Comparison of ENCODE assay signal across 9 cellular contexts in the genomic region with DNA sequence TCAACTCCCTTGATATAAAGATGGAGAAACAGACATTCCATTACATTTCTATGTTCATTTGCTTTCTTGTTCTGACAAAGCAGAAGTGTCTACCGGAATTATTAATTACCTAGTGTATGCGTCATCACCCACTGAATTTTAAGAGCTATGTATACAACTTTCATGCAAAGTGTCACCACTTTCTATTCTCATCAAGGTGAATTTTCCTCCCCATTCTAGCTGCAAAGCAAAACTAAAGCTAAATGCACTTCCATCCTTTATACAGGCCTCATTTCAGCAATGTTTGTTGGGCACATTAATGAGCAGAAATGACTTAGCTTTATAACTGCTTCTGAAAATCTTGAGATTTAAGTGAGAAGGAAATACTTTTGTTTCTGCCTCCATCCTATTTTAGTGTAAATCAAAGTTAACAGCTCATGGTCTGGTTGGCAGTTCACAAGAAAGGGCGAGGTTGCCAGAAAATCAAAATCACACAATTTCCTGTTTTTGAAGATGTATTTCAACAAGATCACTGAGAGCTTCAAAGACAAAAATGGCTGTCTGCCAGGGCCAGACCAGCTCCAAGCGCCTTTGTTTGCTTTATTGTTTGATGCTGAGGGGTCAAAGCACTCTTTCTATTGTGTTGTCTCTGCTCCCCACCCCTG. TPM values are rescaled to one million over a fixed set of nuclear protein-coding genes. Genes with fewer than 3 reads are reported as not detected.
DNase-seq lines count a peak whose midpoint lies in the region; ATAC-seq, FAIRE-seq and TF ChIP-seq lines count a peak whose summit lies in the region.
"Had no signal": no experiment of that assay in that cellular context is flagged by ENCODE, and none has a peak within 500 bp of the region (broad histone marks: within the 10 kb centered on the region; RNA-seq: fewer than 3 reads in every experiment).

No MANE protein-coding gene starts in this region.

- H3K4me3 Mint-ChIP-seq in GM23338: no peak overlapping the region

- no peaks in the 10 kb centered on the region for H3K36me3 ChIP-seq in OCI-LY3 (replicated peaks; ENCODE audit: low read depth, low read length)
- H3K36me3 ChIP-seq in fibroblast of lung (ENCODE audit: control insufficient read depth, insufficient read depth, low read length): no peaks in the 10 kb centered on the region
- H3K36me3 ChIP-seq in GM23338 (ENCODE audit: insufficient read depth): no peaks in the 10 kb centered on the region
- H3K36me3 ChIP-seq in kidney (ENCODE audit: control insufficient read depth in 1 of 2, insufficient read depth in 2 of 2, low read length in 2 of 2): no peaks in the 10 kb centered on the region
- no peaks in the 10 kb centered on the region for H3K36me3 ChIP-seq in aorta (ENCODE audit: control insufficient read depth in 1 of 2, insufficient read depth in 2 of 2, low read length in 1 of 2)

- peak; percentile 39 for DNase-seq in GM12864 (ENCODE audit: low read depth)
- DNase-seq in fibroblast of lung (ENCODE audit: low read depth in 2 of 2): peak; percentile 29 to 66
- DNase-seq in GM23338 (ENCODE audit: low spot score): no peak
- DNase-seq in NCI-H524 (lab: John Stamatoyannopoulos, UW): no peak
- DNase-seq in kidney: no peak
- no peak for DNase-seq in aorta

- no peak overlapping the region for H3K4me3 ChIP-seq in GM12864 (ENCODE audit: low read depth, low read length)
- no peak overlapping the region for H3K4me3 ChIP-seq in OCI-LY3 (ENCODE audit: low read length)
- H3K4me3 ChIP-seq in fibroblast of lung (replicated peaks in 1 of 4; ENCODE audit: control extremely low read depth in 1 of 4, insufficient read depth in 1 of 4, low read depth in 3 of 4, low read length in 4 of 4): no peak overlapping the region
- no peak overlapping the region for H3K4me3 ChIP-seq in GM23338
- no peak overlapping the region for H3K4me3 ChIP-seq in kidney (ENCODE audit: low read length in 2 of 2)
- H3K4me3 ChIP-seq in aorta (ENCODE audit: low read length in 2 of 2): no peak overlapping the region

- no peaks in the 10 kb centered on the region for H3F3A ChIP-seq in GM23338 (replicated peaks; ENCODE audit: low read depth)

- ATAC-seq in GM21390 (IDR thresholded peaks at IDR 0.05; ENCODE audit: unreplicated experiment) (peak; percentile 82), GM23338 (no peak), aorta (ENCODE audit: low FRiP score) (no peak)

- H3K4me2 ChIP-seq in OCI-LY3 (ENCODE audit: low read length) (peak overlapping the region; percentile 41), fibroblast of lung (ENCODE audit: extremely low read depth, insufficient read depth, low read length) (no peak overlapping the region), GM23338 (no peak overlapping the region)

- no peaks in the 10 kb centered on the region for H3K4me1 Mint-ChIP-seq in GM23338

- 0 out of 2 replicates have a peak overlapping the region, but pooled peaks have one; percentile 3 for H2AFZ ChIP-seq in OCI-LY3 (ENCODE audit: low read depth, low read length)
- H2AFZ ChIP-seq in fibroblast of lung (ENCODE audit: low read length): no peak overlapping the region
- no peak overlapping the region for H2AFZ ChIP-seq in GM23338

- TF ChIP-seq CTCF in GM12864 (IDR thresholded peaks at IDR 0.05; ENCODE audit: low read depth, low read length, missing control alignments) (no peak), OCI-LY3 (IDR thresholded peaks at IDR 0.05; ENCODE audit: low read depth, low read length) (no peak), fibroblast of lung (conservative IDR thresholded peaks at IDR 0.05 in 1 of 2, IDR thresholded peaks at IDR 0.05 in 1 of 2; ENCODE audit: low read depth in 1 of 2, low read length in 2 of 2) (no peak), GM23338 (conservative IDR thresholded peaks at IDR 0.05; ENCODE audit: low read depth in 2 of 2) (no peak), kidney (IDR thresholded peaks at IDR 0.05; ENCODE audit: borderline replicate concordance, extremely low read depth, insufficient read depth) (no peak)

- peaks cover 40% of the 10 kb centered on the region for H3K4me1 ChIP-seq in OCI-LY3 (ENCODE audit: low read length)
- H3K4me1 ChIP-seq in fibroblast of lung (ENCODE audit: control insufficient read depth, extremely low read depth, insufficient read depth, low read length): peaks cover 2% of the 10 kb centered on the region
- no peaks in the 10 kb centered on the region for H3K4me1 ChIP-seq in GM23338 (ENCODE audit: insufficient read depth)
- H3K4me1 ChIP-seq in kidney (ENCODE audit: control insufficient read depth in 1 of 2, insufficient read depth in 1 of 2, low read depth in 1 of 2, low read length in 2 of 2): peaks cover 2 to 8% of the 10 kb centered on the region in 2 donors
- H3K4me1 ChIP-seq in aorta (ENCODE audit: control insufficient read depth in 1 of 2, insufficient read depth in 2 of 2, low read length in 2 of 2): no peaks in the 10 kb centered on the region

- no peaks in the 10 kb centered on the region for H3K27me3 ChIP-seq in OCI-LY3 (ENCODE audit: low read depth, low read length)
- H3K27me3 ChIP-seq in fibroblast of lung (ENCODE audit: control insufficient read depth, insufficient read depth, low read length): no peaks in the 10 kb centered on the region
- no peaks in the 10 kb centered on the region for H3K27me3 ChIP-seq in GM23338 (ENCODE audit: insufficient read depth)
- no peaks in the 10 kb centered on the region for H3K27me3 ChIP-seq in aorta (ENCODE audit: control insufficient read depth in 1 of 2, insufficient read depth in 2 of 2, low read length in 1 of 2)

- H4K20me1 ChIP-seq in OCI-LY3 (ENCODE audit: insufficient read depth, low read length): no peaks in the 10 kb centered on the region
- no peaks in the 10 kb centered on the region for H4K20me1 ChIP-seq in fibroblast of lung (ENCODE audit: control insufficient read depth, extremely low read depth, insufficient read depth, low read length)
- no peaks in the 10 kb centered on the region for H4K20me1 ChIP-seq in GM23338 (replicated peaks; ENCODE audit: insufficient read depth)

- no peaks in the 10 kb centered on the region for H3K79me2 ChIP-seq in OCI-LY3 (ENCODE audit: low read length)
- no peaks in the 10 kb centered on the region for H3K79me2 ChIP-seq in fibroblast of lung (ENCODE audit: control insufficient read depth, insufficient read depth, low read length)
- H3K79me2 ChIP-seq in GM23338 (replicated peaks; ENCODE audit: insufficient read depth): no peaks in the 10 kb centered on the region

- intact Hi-C loops in kidney (cut with DNase I): no loop called here
- intact Hi-C loops in aorta (cut with DNase I): no loop called here

- H3K9me3 ChIP-seq in OCI-LY3 (ENCODE audit: insufficient read depth, low read length): no peaks in the 10 kb centered on the region
- no peaks in the 10 kb centered on the region for H3K9me3 ChIP-seq in fibroblast of lung (ENCODE audit: control insufficient read depth, insufficient read depth, low read depth, low read length)
- no peaks in the 10 kb centered on the region for H3K9me3 ChIP-seq in kidney (ENCODE audit: control insufficient read depth in 1 of 2, low read length in 2 of 2)
- H3K9me3 ChIP-seq in aorta (ENCODE audit: control insufficient read depth, low read length): no peaks in the 10 kb centered on the region

- no peaks in the 10 kb centered on the region for H3K9me2 ChIP-seq in GM23338 (ENCODE audit: insufficient read depth)

- H3K27ac Mint-ChIP-seq in GM23338: no peak overlapping the region

- H3K27ac ChIP-seq in OCI-LY3 (ENCODE audit: low read length): peak overlapping the region; percentile 74
- H3K27ac ChIP-seq in fibroblast of lung (ENCODE audit: insufficient read depth, low read length): no peak overlapping the region
- no peak overlapping the region for H3K27ac ChIP-seq in GM23338 (ENCODE audit: low read depth)
- peak overlapping the region in 1 of 2 donors; percentile 28 for H3K27ac ChIP-seq in kidney (ENCODE audit: low read depth in 2 of 2, low read length in 2 of 2)
- H3K27ac ChIP-seq in aorta (ENCODE audit: low read depth in 1 of 2, low read length in 2 of 2): no peak overlapping the region

- no peak for FAIRE-seq in kidney (lab: Jason Lieb, UNC)

- no peaks in the 10 kb centered on the region for H3K27me3 Mint-ChIP-seq in GM23338 (ENCODE audit: insufficient read depth, low read depth, poor library complexity)

- 75 to 87% methylated on average over 4 of the region's 4 CpGs for WGBS in aorta, 2 donors

- H3K9me3 Mint-ChIP-seq in GM23338: peaks cover 5% of the 10 kb centered on the region; the same call in 2 of the 3 replicates

- H3K9ac ChIP-seq in OCI-LY3 (ENCODE audit: low read length) (no peak overlapping the region), fibroblast of lung (ENCODE audit: insufficient read depth, low read length) (no peak overlapping the region), kidney (ENCODE audit: low read length in 2 of 2) (no peak overlapping the region)

- no peaks in the 10 kb centered on the region for H3K36me3 Mint-ChIP-seq in GM23338 (ENCODE audit: low read depth)

RNA-seq across cellular contexts. Expression of a gene that starts 7.2 kb away (rescaled TPM):
- total RNA-seq in fibroblast of lung (under 0.01 and 0.26 TPM in 2 replicates), kidney (not detected), aorta (not detected)
- polyA plus RNA-seq in fibroblast of lung (0.01 and 0.02 TPM in 2 replicates), GM23338 (2016; fragmentation: Nextera tagmentation; extraction: Ambion mirVana) (0.08 and 0.19 TPM in 2 replicates), kidney (ENCODE audit: insufficient read depth, low read depth, low replicate concordance) (not detected), aorta (not detected)
- polyA plus RNA-seq in fibroblast of lung (2012): not detected in 2 replicates
- polyA minus RNA-seq in fibroblast of lung (ENCODE audit: low replicate concordance): not detected in 2 replicates
- total RNA-seq in GM23338 (2014; rRNA removed; shearing (Covaris generic)): not detected in 2 replicates
- total RNA-seq: H4 had no signal

Comparison
In these comparisons a context has a peak if more than half of its experiments do, and no peak if none do; other contexts are left out.
1. DNase-seq: peak in GM12864 (single experiment) and fibroblast of lung (2 of 2); none in GM23338 (single experiment), NCI-H524 (0 of 2), kidney (single experiment) and aorta (0 of 2).